Comparison of ENCODE assay signal across 26 cellular contexts in genomic region chr11:35134403-35135126, GRCh38. TPM values are rescaled to one million over a fixed set of nuclear protein-coding genes. Genes with fewer than 3 reads are reported as not detected.
DNase-seq lines count a peak whose midpoint lies in the region; ATAC-seq and TF ChIP-seq lines count a peak whose summit lies in the region.
"Had no signal": no experiment of that assay in that cellular context is flagged by ENCODE, and none has a peak within 500 bp of the region (broad histone marks: within the 10 kb centered on the region; RNA-seq: fewer than 3 reads in every experiment).

No MANE protein-coding gene starts in this region.

- no peak overlapping the region for H3K9ac ChIP-seq in SK-N-SH

- H3K27ac ChIP-seq in ACC112 (ENCODE audit: low read depth, low read length) (peak overlapping the region; percentile 3; the same call in 1 of the 2 replicates), SK-N-SH (ENCODE audit: low read depth in 2 of 2, low read length in 1 of 2) (peak overlapping the region in 1 of 2 experiments; percentile 32; a peak in 1 of 4 replicates), gastrocnemius medialis (no peak overlapping the region), adrenal gland (no peak overlapping the region)
- H3K27ac ChIP-seq: dorsolateral prefrontal cortex, foreskin keratinocyte, ovary, right atrium auricular region, stomach had no signal

- H3K27me3 ChIP-seq in ACC112 (ENCODE audit: insufficient read depth, low read length): no peaks in the 10 kb centered on the region
- H3K27me3 ChIP-seq in SK-N-SH (ENCODE audit: insufficient read depth): no peaks in the 10 kb centered on the region
- peaks cover 0 to 7% (median 0%) of the 10 kb centered on the region in 3 donors for H3K27me3 ChIP-seq in gastrocnemius medialis
- H3K27me3 ChIP-seq in adrenal gland: no peaks in the 10 kb centered on the region
- H3K27me3 ChIP-seq: foreskin keratinocyte, ovary, right atrium auricular region, stomach had no signal

- H3K9me2 ChIP-seq in SK-N-SH: no peaks in the 10 kb centered on the region

- no peak overlapping the region for H2AFZ ChIP-seq in ACC112 (ENCODE audit: low read length, unreplicated experiment)
- no peak overlapping the region for H2AFZ ChIP-seq in SK-N-SH (ENCODE audit: low read depth)
- H2AFZ ChIP-seq: GM23338 had no signal

- peaks cover 6% of the 10 kb centered on the region for H3F3A ChIP-seq in SK-N-SH (replicated peaks; ENCODE audit: insufficient read depth)

- POLR2A ChIA-PET in SK-N-SH (lab: Yijun Ruan, JAX): no interaction called here

- TF ChIP-seq EP300 in SK-N-SH (IDR thresholded peaks at IDR 0.05; ENCODE audit: borderline replicate concordance in 1 of 2, low read depth in 1 of 2, low read length in 1 of 2): 0 out of 4 replicates have a peak, but pooled peaks have one; percentile 25 to 38

- ATAC-seq in gastrocnemius medialis: no peak
- no peak for ATAC-seq in GM21529 (IDR thresholded peaks at IDR 0.05; ENCODE audit: unreplicated experiment)
- ATAC-seq: foreskin keratinocyte; GM23338; left lobe of liver; naive thymus-derived CD4-positive, alpha-beta T cell had no signal

- no peaks in the 10 kb centered on the region; the same call in 1 of the 2 replicates for H3K36me3 ChIP-seq in ACC112 (ENCODE audit: insufficient read depth, low read length)
- H3K36me3 ChIP-seq in SK-N-SH (replicated peaks in 1 of 2; ENCODE audit: control insufficient read depth in 1 of 2, insufficient read depth in 2 of 2, low read length in 1 of 2): no peaks in the 10 kb centered on the region
- H3K36me3 ChIP-seq in gastrocnemius medialis: no peaks in the 10 kb centered on the region
- no peaks in the 10 kb centered on the region for H3K36me3 ChIP-seq in adrenal gland (replicated peaks in 1 of 2)
- H3K36me3 ChIP-seq: ovary, right atrium auricular region, stomach had no signal

- H3K9me3 ChIP-seq in SK-N-SH (no peaks in the 10 kb centered on the region), gastrocnemius medialis (no peaks in the 10 kb centered on the region), adrenal gland (replicated peaks in 1 of 3) (no peaks in the 10 kb centered on the region)
- H3K9me3 ChIP-seq: ovary, right atrium auricular region, stomach had no signal

- H3K4me3 ChIP-seq in ACC112 (ENCODE audit: low read depth, low read length) (no peak overlapping the region), SK-N-SH (ENCODE audit: low read depth in 2 of 2, low read length in 1 of 2) (no peak overlapping the region), fibroblast of the aortic adventitia (ENCODE audit: low read depth, low read length) (no peak overlapping the region), gastrocnemius medialis (no peak overlapping the region), adrenal gland (no peak overlapping the region)
- H3K4me3 ChIP-seq: dorsolateral prefrontal cortex, GM23338, ovary, right atrium auricular region, stomach had no signal

- TF ChIP-seq CTCF in SK-N-SH (IDR thresholded peaks at IDR 0.05) (no peak), fibroblast of the aortic adventitia (IDR thresholded peaks at IDR 0.05; ENCODE audit: insufficient read depth, low read length) (no peak), gastrocnemius medialis (IDR thresholded peaks at IDR 0.05 in 4 of 5, conservative IDR thresholded peaks at IDR 0.05 in 1 of 5) (no peak), adrenal gland (IDR thresholded peaks at IDR 0.05) (no peak)

- H3K79me2 ChIP-seq in ACC112 (ENCODE audit: control insufficient read depth, insufficient read depth, low read length, unreplicated experiment) (peaks cover 15% of the 10 kb centered on the region), SK-N-SH (ENCODE audit: insufficient read depth) (peaks cover 14% of the 10 kb centered on the region)

- CTCF ChIA-PET in SK-N-SH (lab: Yijun Ruan, JAX): no interaction called here

- no peak overlapping the region for H3K4me2 ChIP-seq in SK-N-SH
- H3K4me2 ChIP-seq: GM23338 had no signal

- 0 out of 2 replicates have a peak, but pooled peaks cover under 1% of the 10 kb centered on the region for H4K20me1 ChIP-seq in SK-N-SH (ENCODE audit: insufficient read depth)

- 44% methylated on average over 3 of the region's 3 CpGs for WGBS in SK-N-SH (ENCODE audit: low lambda C conversion rate)
- WGBS in adrenal gland, 4 donors: 47 to 61% (median 49%) methylated on average over 3 of the region's 3 CpGs

- no peak for TF ChIP-seq RAD21 in SK-N-SH (IDR thresholded peaks at IDR 0.05; ENCODE audit: low read length)

- TF ChIP-seq POLR2A in gastrocnemius medialis (IDR thresholded peaks at IDR 0.05) (no peak), adrenal gland (IDR thresholded peaks at IDR 0.05) (no peak)

- DNase-seq in ELR (ENCODE audit: low read depth): peak; percentile 29
- no peak for DNase-seq in SK-N-SH
- peak; percentile 64 for DNase-seq in fibroblast of the aortic adventitia (ENCODE audit: low read depth)
- no peak for DNase-seq in SIG-M5 (lab: John Stamatoyannopoulos, UW)
- no peak for DNase-seq in gastrocnemius medialis
- no peak for DNase-seq in adrenal gland
- DNase-seq: activated CD4-positive, alpha-beta T cell treated with anti-CD3 and anti-CD28 coated beads, Interleukin-2, amount 50 U/mL, for 1 hour; activated effector memory CD4-positive, alpha-beta T cell treated with anti-CD3 and anti-CD28 coated beads, Interleukin-2, amount 50 U/mL, for 16 hours; caudate nucleus; CD4-positive, CD25-positive, alpha-beta regulatory T cell; dorsolateral prefrontal cortex; foreskin keratinocyte; naive thymus-derived CD4-positive, alpha-beta T cell; NCI-H1105 treated with DMSO at 0.1 percent for 48 hours; NCI-H510A; ovary; RPMI8226; stimulated activated CD4-positive, alpha-beta T cell treated with anti-CD3 and anti-CD28 coated beads, Interleukin-12 subunit alpha, Interleukin-12 subunit beta, amount 100 ng/mL, for 4 hours; stomach; T-helper 9 cell; trophoblast cell had no signal

- intact Hi-C loops in gastrocnemius medialis (cut with DNase I; ENCODE audit: low total_unique reads): no loop called here
- intact Hi-C loops in adrenal gland (cut with DNase I): no loop called here

- in situ Hi-C loops in gastrocnemius medialis (cut with MboI; ENCODE audit: low sequenced_read_pairs in 4 of 4): loop anchor here in 1 of 4 donors (25.0 kb wide), 1 partner anchor 147 kb away; no protein-coding TSS in a partner anchor

- peaks cover 22% of the 10 kb centered on the region for H3K4me1 ChIP-seq in ACC112 (ENCODE audit: control insufficient read depth, insufficient read depth, low read length, unreplicated experiment)
- peaks cover 6 to 14% of the 10 kb centered on the region in 2 experiments; a peak in 3 of 4 replicates for H3K4me1 ChIP-seq in SK-N-SH (ENCODE audit: control insufficient read depth in 1 of 2, insufficient read depth in 2 of 2, low read depth in 1 of 2, low read length in 1 of 2)
- peaks cover 0 to 10% of the 10 kb centered on the region in 2 donors for H3K4me1 ChIP-seq in gastrocnemius medialis
- peaks cover 0 to 6% of the 10 kb centered on the region in 2 donors for H3K4me1 ChIP-seq in adrenal gland (replicated peaks in 1 of 2)
- H3K4me1 ChIP-seq: foreskin keratinocyte had no signal

TF ChIP-seq in SK-N-SH, 30 proteins besides CTCF, POLR2A, EP300 and RAD21:
- TF ChIP-seq FOSL2 (IDR thresholded peaks at IDR 0.05; ENCODE audit: borderline replicate concordance, low read depth) (peak; percentile 21; the same call in 1 of the 2 replicates), USF1 (IDR thresholded peaks at IDR 0.05; ENCODE audit: borderline replicate concordance, low read depth) (no peak), MXI1 (IDR thresholded peaks at IDR 0.05; ENCODE audit: low read depth, low read length) (no peak), RXRA (IDR thresholded peaks at IDR 0.05; ENCODE audit: borderline replicate concordance, low read depth) (no peak), PBX3 (IDR thresholded peaks at IDR 0.05) (peak; percentile 82), MEF2A (IDR thresholded peaks at IDR 0.05; ENCODE audit: borderline replicate concordance, low read depth) (no peak), TCF12 (IDR thresholded peaks at IDR 0.05) (peak; percentile 79), CHD2 (IDR thresholded peaks at IDR 0.05; ENCODE audit: low read length, partially characterized antibody) (no peak)
- TF ChIP-seq, protein P1, sequence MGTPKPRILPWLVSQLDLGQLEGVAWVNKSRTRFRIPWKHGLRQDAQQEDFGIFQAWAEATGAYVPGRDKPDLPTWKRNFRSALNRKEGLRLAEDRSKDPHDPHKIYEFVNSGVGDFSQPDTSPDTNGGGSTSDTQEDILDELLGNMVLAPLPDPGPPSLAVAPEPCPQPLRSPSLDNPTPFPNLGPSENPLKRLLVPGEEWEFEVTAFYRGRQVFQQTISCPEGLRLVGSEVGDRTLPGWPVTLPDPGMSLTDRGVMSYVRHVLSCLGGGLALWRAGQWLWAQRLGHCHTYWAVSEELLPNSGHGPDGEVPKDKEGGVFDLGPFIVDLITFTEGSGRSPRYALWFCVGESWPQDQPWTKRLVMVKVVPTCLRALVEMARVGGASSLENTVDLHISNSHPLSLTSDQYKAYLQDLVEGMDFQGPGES (IDR thresholded peaks at IDR 0.05; ENCODE audit: low read depth, low read length): no peak

RNA-seq across cellular contexts. Expression of gene CD44, which starts 4.4 kb away (rescaled TPM):
- polyA plus RNA-seq in SK-N-SH (2012; rRNA removed) (457 and 550 TPM in 2 replicates), adrenal gland (10 to 100 TPM; 20.2 to 81.2 (median 32.5) TPM)
- 360 and 443 TPM in 2 replicates for polyA plus RNA-seq in SK-N-SH (2012; cell fraction: cytosol; rRNA removed)
- polyA plus RNA-seq in SK-N-SH (2012; cell fraction: nucleus; rRNA removed): 271 and 426 TPM in 2 replicates
- total RNA-seq in fibroblast of the aortic adventitia (ENCODE audit: low replicate concordance) (242 and 458 TPM in 2 replicates), gastrocnemius medialis (10 to 100 TPM; 19.5 to 32.5 (median 29.2) TPM), adrenal gland (100 to 1,000 TPM in 2 of 8 donors, 10 to 100 TPM in 6; 65.3 to 110 (median 83.2) TPM)

Comparison
In these comparisons a context has a peak if more than half of its experiments do, and no peak if none do; other contexts are left out.
1. DNase-seq: peak in ELR (single experiment) and fibroblast of the aortic adventitia (single experiment); none in SK-N-SH (single experiment), SIG-M5 (single experiment), gastrocnemius medialis (0 of 2) and adrenal gland (0 of 7).